ENCODE assay signal across 10 cellular contexts in genomic region chr1:16797065-16797464, GRCh38. TPM values are rescaled to one million over a fixed set of nuclear protein-coding genes. Genes with fewer than 3 reads are reported as not detected.
DNase-seq lines count a peak whose midpoint lies in the region; ATAC-seq and TF ChIP-seq lines count a peak whose summit lies in the region.
"Not testable (repeated sequence)": the region's sequence is repeated elsewhere in the genome, so short reads cannot be mapped to it uniquely, and the experiment has no call there.
"Had no signal": no experiment of that assay in that cellular context is flagged by ENCODE, and none has a peak within 500 bp of the region (broad histone marks: within the 10 kb centered on the region; RNA-seq: fewer than 3 reads in every experiment).

No MANE protein-coding gene starts in this region.

- H3K36me3 Mint-ChIP-seq in WTC11 = not testable (repeated sequence)

- not testable (repeated sequence) for H4K91ac ChIP-seq in neuronal stem cell (ENCODE audit: low read depth, low read length, poor library complexity)

- TF ChIP-seq EP300 in esophagus muscularis mucosa (IDR thresholded peaks at IDR 0.05) = not testable (repeated sequence)

- not testable (repeated sequence) for H3K18ac ChIP-seq in neuronal stem cell (ENCODE audit: low read length)

- H3K4me2 ChIP-seq in hepatocyte = not testable (repeated sequence)
- peak overlapping the region; percentile 43 for H3K4me2 ChIP-seq in neuronal stem cell (ENCODE audit: insufficient read depth, low read length, poor library complexity, severe bottlenecking)

- not testable (repeated sequence) for H3K36me3 ChIP-seq in HUES48 (ENCODE audit: control insufficient read depth, insufficient read depth, low read length); ectodermal cell (ENCODE audit: control insufficient read depth, insufficient read depth, low read length); esophagus muscularis mucosa; hepatocyte (replicated peaks; ENCODE audit: insufficient read depth, low read depth); neuronal stem cell (replicated peaks in 1 of 2; ENCODE audit: control insufficient read depth in 2 of 2, insufficient read depth in 2 of 2, low read length in 2 of 2)

- not testable (repeated sequence) for H3K4me3 Mint-ChIP-seq in WTC11

- CTCF ChIA-PET in WTC11 (lab: Charles Lee) = not testable (repeated sequence)

- not testable (repeated sequence) for H2BK12ac ChIP-seq in neuronal stem cell (ENCODE audit: low read length)

- not testable (repeated sequence) for TF ChIP-seq CTCF in WTC11 (IDR thresholded peaks at IDR 0.05); esophagus muscularis mucosa (IDR thresholded peaks at IDR 0.05); hepatocyte (IDR thresholded peaks at IDR 0.05; ENCODE audit: poor library complexity)

- not testable (repeated sequence) for H2BK5ac ChIP-seq in neuronal stem cell (ENCODE audit: low read length)

- not testable (repeated sequence) for H3K27ac Mint-ChIP-seq in WTC11

- H4K8ac ChIP-seq in neuronal stem cell (ENCODE audit: low read depth, low read length) = not testable (repeated sequence)

- H2BK15ac ChIP-seq in neuronal stem cell (ENCODE audit: low read length) = not testable (repeated sequence)

- H2AFZ ChIP-seq in hepatocyte = not testable (repeated sequence)
- peak overlapping the region; percentile 42 for H2AFZ ChIP-seq in neuronal stem cell (ENCODE audit: low read length)

- not testable (repeated sequence) for H3K23ac ChIP-seq in neuronal stem cell (ENCODE audit: low read depth, low read length, poor library complexity)

- H3K27ac ChIP-seq in HUES48 (ENCODE audit: low read depth, low read length) (peak overlapping the region; percentile 65), ectodermal cell (ENCODE audit: insufficient read depth, low read depth, low read length, poor library complexity, severe bottlenecking) (peak overlapping the region; percentile 70), neuronal stem cell (replicated peaks; ENCODE audit: low read length) (peak overlapping the region; percentile 88)
- not testable (repeated sequence) for H3K27ac ChIP-seq in esophagus muscularis mucosa (replicated peaks in 1 of 4); hepatocyte

- not testable (repeated sequence) for H2AK5ac ChIP-seq in neuronal stem cell (ENCODE audit: low read depth, low read length)

- not testable (repeated sequence) for H3K4ac ChIP-seq in neuronal stem cell (ENCODE audit: low read length)

- H3K9me3 Mint-ChIP-seq in WTC11 = not testable (repeated sequence)

- H3K4me1 ChIP-seq in HUES48 (ENCODE audit: control insufficient read depth, insufficient read depth, low read length) = peaks cover 11% of the 10 kb centered on the region
- not testable (repeated sequence) for H3K4me1 ChIP-seq in ectodermal cell (ENCODE audit: control insufficient read depth, insufficient read depth, low read length); esophagus muscularis mucosa; hepatocyte (ENCODE audit: insufficient read depth); neuronal stem cell (ENCODE audit: control insufficient read depth in 2 of 2, insufficient read depth in 1 of 2, low read depth in 1 of 2, low read length in 2 of 2)

- H3K27me3 Mint-ChIP-seq in WTC11 (ENCODE audit: low read depth) = not testable (repeated sequence)

- not testable (repeated sequence) for H3K27me3 ChIP-seq in HUES48 (ENCODE audit: control insufficient read depth, insufficient read depth, low read length); ectodermal cell (ENCODE audit: control insufficient read depth, insufficient read depth, low read length, poor library complexity, severe bottlenecking); hepatocyte; neuronal stem cell (ENCODE audit: control insufficient read depth in 3 of 3, insufficient read depth in 3 of 3, low read depth in 1 of 3, low read length in 3 of 3)
- H3K27me3 ChIP-seq in esophagus muscularis mucosa = peaks cover 0 to 10% (median 0%) of the 10 kb centered on the region in 4 donors

- not testable (repeated sequence) for DNase-seq in WTC11 (ENCODE audit: low spot score); neuronal stem cell (ENCODE audit: low spot score)
- peak; percentile 1 for DNase-seq in esophagus muscularis mucosa (ENCODE audit: extremely low spot score)
- DNase-seq in hepatocyte (ENCODE audit: low spot score) = peak; percentile 1
- peak; percentile 34 for DNase-seq in left lobe of liver (ENCODE audit: low spot score)

- not testable (repeated sequence) for H2BK120ac ChIP-seq in neuronal stem cell (ENCODE audit: low read depth, low read length)

- H3K9me2 ChIP-seq in hepatocyte (replicated peaks; ENCODE audit: insufficient read depth) = not testable (repeated sequence)

- H4K20me1 ChIP-seq in hepatocyte (ENCODE audit: insufficient read depth, poor library complexity, severe bottlenecking) = not testable (repeated sequence)

- H3K4me1 Mint-ChIP-seq in WTC11 = peaks cover 15% of the 10 kb centered on the region

- POLR2A ChIA-PET in WTC11 (lab: Charles Lee) = not testable (repeated sequence)

- not testable (repeated sequence) for TF ChIP-seq POLR2A in esophagus muscularis mucosa (IDR thresholded peaks at IDR 0.05; ENCODE audit: low read depth)

- not testable (repeated sequence) for H3K4me3 ChIP-seq in HUES48 (ENCODE audit: low read depth, low read length); ectodermal cell (ENCODE audit: insufficient read depth, low read depth, low read length); esophagus muscularis mucosa; hepatocyte; neuronal stem cell (ENCODE audit: low read length in 2 of 2)

- ATAC-seq in WTC11 = peak; percentile 49
- not testable (repeated sequence) for ATAC-seq in left lobe of liver

- intact Hi-C loops in esophagus muscularis mucosa (cut with DNase I) = not testable (repeated sequence)

- not testable (repeated sequence) for H3K79me1 ChIP-seq in neuronal stem cell (ENCODE audit: low read depth, low read length)

- 67 to 78% methylated on average over 2 of the region's 4 CpGs for WGBS in ectodermal cell, 2 experiments
- 33% methylated on average over 2 of the region's 4 CpGs for WGBS in esophagus muscularis mucosa
- WGBS in hepatocyte (ENCODE audit: low lambda C conversion rate, missing lambda C conversion rate) = 78% methylated on average over 2 of the region's 4 CpGs
- WGBS in neuronal stem cell (ENCODE audit: extremely low coverage in 2 of 2, insufficient read length in 2 of 2, insufficient replicate concordance in 1 of 2), 2 donors = no CpG with 5 or more reads among the region's 4 CpGs

- H3K14ac ChIP-seq in neuronal stem cell (ENCODE audit: low read length) = not testable (repeated sequence)

- not testable (repeated sequence) for H3K79me2 ChIP-seq in hepatocyte

- not testable (repeated sequence) for H3K9ac ChIP-seq in HUES48 (ENCODE audit: low read depth, low read length); neuronal stem cell (ENCODE audit: low read depth, low read length, poor library complexity)

- H3K9me3 ChIP-seq in HUES48 (ENCODE audit: control insufficient read depth, insufficient read depth, low read length); ectodermal cell (ENCODE audit: control insufficient read depth, low read length); esophagus muscularis mucosa; hepatocyte (ENCODE audit: low read depth); neuronal stem cell (replicated peaks in 1 of 2; ENCODE audit: control insufficient read depth in 2 of 2, insufficient read depth in 1 of 2, low read depth in 1 of 2, low read length in 2 of 2): not testable (repeated sequence)

RNA-seq across cellular contexts. Expression of gene RNU1-4, which starts 56.7 kb away (rescaled TPM):
- total RNA-seq in WTC11 (2021) (1,028 to 1,267 TPM (median 1,197 TPM) in 3 replicates), esophagus muscularis mucosa (under 1 TPM in 2 of 4 donors, not detected in 2; under 0.01 TPM), hepatocyte (under 0.01 TPM in 2 replicates), left lobe of liver (1,159 TPM)
- 2,448 TPM for polyA plus RNA-seq in ectodermal cell (2013, experiment 1 of 4)
- 3,281 TPM for polyA plus RNA-seq in ectodermal cell (2013, experiment 2 of 4)
- polyA plus RNA-seq in ectodermal cell (2013, experiment 3 of 4) = 16,052 TPM
- polyA plus RNA-seq in ectodermal cell (2013, experiment 4 of 4) = 9,026 TPM
- polyA plus RNA-seq in hepatocyte = not detected in 2 replicates
- 14.3 TPM for polyA plus RNA-seq in neuronal stem cell (2013, experiment 1 of 2)
- 15.9 TPM for polyA plus RNA-seq in neuronal stem cell (2013, experiment 2 of 2)
- total RNA-seq: G401 had no signal
- polyA plus RNA-seq: BJ; CD4-positive, alpha-beta memory T cell had no signal

Comparison
In these comparisons a context has a peak if more than half of its experiments do, and no peak if none do; other contexts are left out.
1. RNA of gene RNU1-4, which starts 56.7 kb away (total RNA-seq): 1,028 to 1,267 TPM in WTC11 and 1,159 TPM in left lobe of liver (single experiment); under 0.01 TPM in esophagus muscularis mucosa and under 0.01 TPM in hepatocyte; every median in the first group is over 1,000 times any median in the second.